ENCODE assay signal across 9 cellular contexts in the genomic region with DNA sequence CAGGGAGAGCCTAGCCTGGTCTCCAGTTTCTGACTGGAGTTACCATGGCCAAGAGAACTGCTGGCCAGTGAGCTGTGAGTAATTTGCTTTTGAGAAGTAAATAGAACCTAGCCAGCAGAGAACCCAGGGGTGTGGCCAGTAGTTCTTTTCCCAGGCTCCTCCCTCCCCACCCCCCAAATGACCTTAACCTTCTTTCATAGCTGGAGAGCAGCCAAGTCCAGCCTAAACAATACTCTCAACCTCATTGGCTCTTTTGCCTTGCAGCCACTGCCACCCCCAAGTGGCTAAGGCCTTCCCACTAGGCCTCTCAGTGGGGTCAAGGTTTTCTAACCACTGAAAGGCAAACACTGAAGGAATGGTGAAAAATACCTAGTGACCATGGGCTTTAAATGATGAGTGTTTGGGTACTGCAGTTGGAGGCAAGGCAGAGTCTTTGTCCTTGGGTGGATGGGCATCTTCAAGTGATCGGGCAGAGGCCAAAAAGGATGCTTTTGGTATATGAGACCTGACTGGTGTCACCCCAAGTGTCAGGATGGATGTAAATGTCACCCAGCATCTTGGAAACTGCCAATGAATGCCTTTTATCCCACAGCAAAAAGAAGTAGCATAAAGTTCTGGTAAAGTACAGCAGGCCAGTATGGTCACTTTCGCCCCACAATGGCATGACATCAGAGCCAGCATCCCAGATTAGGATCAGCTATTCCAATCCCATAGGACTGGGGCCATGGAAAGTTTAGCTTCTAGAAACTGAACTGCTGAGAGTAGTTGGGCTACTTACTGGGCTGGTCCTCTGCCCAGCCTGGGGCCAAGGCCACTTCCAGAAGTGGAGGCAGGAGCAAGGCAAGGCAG. TPM values are rescaled to one million over a fixed set of nuclear protein-coding genes. Genes with fewer than 3 reads are reported as not detected.
DNase-seq lines count a peak whose midpoint lies in the region; ATAC-seq and TF ChIP-seq lines count a peak whose summit lies in the region.
"Had no signal": no experiment of that assay in that cellular context is flagged by ENCODE, and none has a peak within 500 bp of the region (broad histone marks: within the 10 kb centered on the region; RNA-seq: fewer than 3 reads in every experiment).

No MANE protein-coding gene starts in this region.

- H3K27ac ChIP-seq in caudate nucleus (ENCODE audit: low read depth, low read length) = peak overlapping the region; percentile 89
- peak overlapping the region; percentile 99 to 100 for H3K27ac ChIP-seq in uterus

- H3K4me3 ChIP-seq in uterus = no peak overlapping the region
- H3K4me3 ChIP-seq: skin epidermis had no signal

- DNase-seq in NCI-H2227 treated with DMSO at 0.1 percent for 48 hours (lab: John Stamatoyannopoulos, UW) (peak; percentile 81), caudate nucleus (lab: John Stamatoyannopoulos, UW) (peak in 42 of 61 donors; percentile 8 to 88 (median 42)), medulla oblongata (ENCODE audit: extremely low spot score) (peak; percentile 91), uterus (peak; percentile 46 to 67), amniotic stem cell (lab: John Stamatoyannopoulos, UW) (no peak)
- no peak for DNase-seq in stimulated activated CD4-positive, alpha-beta T cell treated with anti-CD3 and anti-CD28 coated beads, Interleukin-4, amount 100 ng/mL, for 24 hours
- no peak for DNase-seq in activated T-cell treated with anti-CD3 and anti-CD28 coated beads, Interleukin-2, amount 50 U/mL, for 4 hours

- TF ChIP-seq POLR2A in GM19099 (IDR thresholded peaks at IDR 0.05; ENCODE audit: extremely low read depth, insufficient read length, low read depth) = peak; percentile 4
- TF ChIP-seq POLR2A in uterus (IDR thresholded peaks at IDR 0.05) = no peak

- H3K4me1 Mint-ChIP-seq in activated T-cell treated with anti-CD3 and anti-CD28 coated beads, Interleukin-2, amount 50 U/mL, for 4 hours (ENCODE audit: low read depth) = peaks cover 68% of the 10 kb centered on the region

- no peak overlapping the region for H3K4me3 Mint-ChIP-seq in activated T-cell treated with anti-CD3 and anti-CD28 coated beads, Interleukin-2, amount 50 U/mL, for 4 hours

- no peak for TF ChIP-seq CTCF in uterus (IDR thresholded peaks at IDR 0.05)

- H3K4me1 ChIP-seq in uterus = peaks cover 5 to 6% of the 10 kb centered on the region in 2 donors

- H3K9me3 Mint-ChIP-seq in activated T-cell treated with anti-CD3 and anti-CD28 coated beads, Interleukin-2, amount 50 U/mL, for 4 hours = no peaks in the 10 kb centered on the region

- no peaks in the 10 kb centered on the region for H3K27me3 Mint-ChIP-seq in activated T-cell treated with anti-CD3 and anti-CD28 coated beads, Interleukin-2, amount 50 U/mL, for 4 hours (ENCODE audit: low read depth)

- intact Hi-C loops in uterus (cut with DNase I; ENCODE audit: low total_unique reads) = loop anchor here (10.0 kb wide), 1 partner anchor 279 kb away; no protein-coding TSS in a partner anchor

- H3K9me3 ChIP-seq in uterus = no peaks in the 10 kb centered on the region

- no peaks in the 10 kb centered on the region for H3K36me3 ChIP-seq in uterus

- no peak for ATAC-seq in activated T-cell treated with anti-CD3 and anti-CD28 coated beads, Interleukin-2, amount 50 U/mL, for 4 hours

- peaks cover 21% of the 10 kb centered on the region for H3K36me3 Mint-ChIP-seq in activated T-cell treated with anti-CD3 and anti-CD28 coated beads, Interleukin-2, amount 50 U/mL, for 4 hours (ENCODE audit: insufficient read depth)

- no peaks in the 10 kb centered on the region for H3K27me3 ChIP-seq in uterus

RNA-seq across cellular contexts. Expression of gene PIGV, which starts 3.5 kb away (rescaled TPM):
- 10 to 100 TPM in 2 of 4 donors, 1 to 10 TPM in 2; 9.5 to 20.3 (median 12.4) TPM for total RNA-seq in uterus
- total RNA-seq in activated T-cell treated with anti-CD3 and anti-CD28 coated beads, Interleukin-2, amount 50 U/mL, for 4 hours = 10 to 100 TPM in 2 of 3 donors, 1 to 10 TPM in 1; 8.4 to 11.2 (median 10.4) TPM

RNA-seq across cellular contexts. Expression of gene ZDHHC18, which starts 42.2 kb away (rescaled TPM):
- 10 to 100 TPM in 2 of 4 donors, 1 to 10 TPM in 2; 1.2 to 19.8 (median 8.0) TPM for total RNA-seq in uterus
- total RNA-seq in activated T-cell treated with anti-CD3 and anti-CD28 coated beads, Interleukin-2, amount 50 U/mL, for 4 hours = 10 to 100 TPM; 66.1 to 76.8 (median 71.8) TPM

Comparison
In these comparisons a context has a peak if more than half of its experiments do, and no peak if none do; other contexts are left out.
1. DNase-seq: peak in NCI-H2227 treated with DMSO at 0.1 percent for 48 hours (single experiment), caudate nucleus (42 of 61), medulla oblongata (single experiment) and uterus (2 of 2); none in stimulated activated CD4-positive, alpha-beta T cell treated with anti-CD3 and anti-CD28 coated beads, Interleukin-4, amount 100 ng/mL, for 24 hours (single experiment), activated T-cell treated with anti-CD3 and anti-CD28 coated beads, Interleukin-2, amount 50 U/mL, for 4 hours (single experiment) and amniotic stem cell (single experiment).